Comparison of ENCODE assay signal across 18 cellular contexts in genomic region chr20:16966276-16966880, GRCh38.
A peak's percentile ranks its signal among the peaks of the same experiment; 100 is the strongest.
DNase-seq lines count a peak whose midpoint lies in the region; ATAC-seq, FAIRE-seq and TF ChIP-seq lines count a peak whose summit lies in the region.
"Had no signal": no experiment of that assay in that cellular context is flagged by ENCODE, and none has a peak within 500 bp of the region (broad histone marks: within the 10 kb centered on the region; RNA-seq: fewer than 3 reads in every experiment).

No MANE protein-coding gene starts in this region.

- 0 out of 2 replicates have a peak overlapping the region, but pooled peaks have one; percentile 30 for H3K18ac ChIP-seq in IMR-90 (ENCODE audit: low read depth, low read length)
- no peak overlapping the region for H3K18ac ChIP-seq in H1 (ENCODE audit: extremely low read depth, low read length)

- H3K9me1 ChIP-seq in IMR-90 (ENCODE audit: insufficient read depth, low read length): no peaks in the 10 kb centered on the region

- FAIRE-seq in H1 (lab: Jason Lieb, UNC): no peak
- FAIRE-seq: GM12892, H54, K562 had no signal

- no peak overlapping the region for H3K4me3 Mint-ChIP-seq in stimulated activated naive CD8-positive, alpha-beta T cell treated with anti-CD3 and anti-CD28 coated beads, Interleukin-15, amount 100 ng/mL, for 72 hours
- H3K4me3 Mint-ChIP-seq: CD4-positive, CD25-positive, alpha-beta regulatory T cell had no signal

- H3K14ac ChIP-seq in IMR-90 (replicated peaks; ENCODE audit: low read depth, low read length) (no peak overlapping the region), H1 (ENCODE audit: insufficient read length) (no peak overlapping the region)

- H3K4me1 Mint-ChIP-seq in stimulated activated naive CD8-positive, alpha-beta T cell treated with anti-CD3 and anti-CD28 coated beads, Interleukin-15, amount 100 ng/mL, for 72 hours: no peaks in the 10 kb centered on the region
- H3K4me1 Mint-ChIP-seq: CD4-positive, CD25-positive, alpha-beta regulatory T cell had no signal

- in situ Hi-C loops in IMR-90 (cut with MboI; ENCODE audit: low sequenced_read_pairs): no loop called here

- TF ChIP-seq POLR2A in IMR-90 (IDR thresholded peaks at IDR 0.05; ENCODE audit: low read depth, low read length): no peak
- no peak for TF ChIP-seq POLR2A in H1 (IDR thresholded peaks at IDR 0.05; ENCODE audit: control extremely low read depth in 1 of 2, low read depth in 2 of 2, low read length in 2 of 2)

- H3K4ac ChIP-seq in IMR-90 (ENCODE audit: low read depth, low read length): no peak overlapping the region
- H3K4ac ChIP-seq in H1 (replicated peaks; ENCODE audit: insufficient read length, low read depth, low read length): no peak overlapping the region

- no peak overlapping the region for H3K23ac ChIP-seq in IMR-90 (ENCODE audit: low read depth, low read length)
- no peak overlapping the region for H3K23ac ChIP-seq in H1 (ENCODE audit: insufficient read length)

- no peak overlapping the region for H2AFZ ChIP-seq in IMR-90 (replicated peaks; ENCODE audit: low read length, poor library complexity)
- H2AFZ ChIP-seq in H1 (ENCODE audit: low read length): 0 out of 2 replicates have a peak overlapping the region, but pooled peaks have one; percentile 21

- whole genome bisulfite sequencing in IMR-90 (ENCODE audit: extremely low coverage in 2 of 2, insufficient read length in 1 of 2), 2 experiments: no CpG with 5 or more reads among the region's 3 CpGs
- 96% methylated on average over 2 of the region's 3 CpGs; no CpG with 5 or more reads in 1 of the 2 experiments for WGBS in H1 (ENCODE audit: extremely low coverage in 1 of 2, insufficient coverage in 1 of 2, insufficient read length in 1 of 2, insufficient replicate concordance in 2 of 2, low coverage in 1 of 2, low lambda C conversion rate in 2 of 2, missing lambda C conversion rate in 1 of 2), 2 experiments

- H3K4me2 ChIP-seq in IMR-90 (ENCODE audit: low read depth, low read length) (0 out of 2 replicates have a peak overlapping the region, but pooled peaks have one; percentile 8), H1 (ENCODE audit: insufficient read depth in 1 of 2, low read depth in 2 of 2, low read length in 2 of 2) (no peak overlapping the region)

- H2AK5ac ChIP-seq in IMR-90 (ENCODE audit: low read depth, low read length) (no peak overlapping the region), H1 (ENCODE audit: low read depth, low read length) (no peak overlapping the region)

- H3K27ac ChIP-seq in IMR-90 (ENCODE audit: insufficient read depth, low read length) (peak overlapping the region; percentile 32; the same call in 1 of the 2 replicates), H1 (ENCODE audit: low read depth, low read length) (no peak overlapping the region)
- H3K27ac ChIP-seq: RWPE1 had no signal

- intact Hi-C loops in IMR-90 (cut with micrococcal nuclease): no loop called here

- H4K8ac ChIP-seq in IMR-90 (ENCODE audit: low read depth in 2 of 2, low read length in 2 of 2): no peak overlapping the region
- no peak overlapping the region for H4K8ac ChIP-seq in H1 (ENCODE audit: extremely low read depth, insufficient read depth, low read length)

- H3K9ac ChIP-seq in IMR-90 (ENCODE audit: low read depth, low read length) (no peak overlapping the region), H1 (replicated peaks in 1 of 4; ENCODE audit: extremely low read depth in 1 of 4, low read depth in 3 of 4, low read length in 3 of 4) (no peak overlapping the region)

- TF ChIP-seq RAD21 in IMR-90 (IDR thresholded peaks at IDR 0.05; ENCODE audit: low read length): no peak
- TF ChIP-seq RAD21 in H1 (IDR thresholded peaks at IDR 0.05 in 1 of 2, conservative IDR thresholded peaks at IDR 0.05 in 1 of 2; ENCODE audit: low read depth in 2 of 2, low read length in 2 of 2): no peak

- DNase-seq in IMR-90 (peak; percentile 5), H1 (ENCODE audit: low read depth in 1 of 2, low spot score in 2 of 2) (no peak), left kidney (ENCODE audit: low read depth, low spot score) (peak; percentile 18), NCI-H748 treated with DMSO at 0.1 percent for 48 hours (lab: John Stamatoyannopoulos, UW) (no peak), GM03348 (ENCODE audit: low spot score) (no peak)
- no peak for DNase-seq in stimulated activated naive CD8-positive, alpha-beta T cell treated with anti-CD3 and anti-CD28 coated beads, Interleukin-15, amount 100 ng/mL, for 72 hours
- DNase-seq: CD4-positive, CD25-positive, alpha-beta regulatory T cell; DND-41; MG63; NCI-H1694 treated with DMSO at 0.1 percent for 48 hours; NCI-H2081 treated with DMSO at 0.1 percent for 48 hours; NCI-H510A; SHP77 treated with DMSO at 0.1 percent for 48 hours had no signal

- peak overlapping the region in 1 of 2 donors; percentile 49 for H3K27ac Mint-ChIP-seq in stimulated activated naive CD8-positive, alpha-beta T cell treated with anti-CD3 and anti-CD28 coated beads, Interleukin-15, amount 100 ng/mL, for 72 hours
- H3K27ac Mint-ChIP-seq: CD4-positive, CD25-positive, alpha-beta regulatory T cell had no signal

- H2BK120ac ChIP-seq in IMR-90 (ENCODE audit: low read depth, low read length): no peak overlapping the region
- H2BK120ac ChIP-seq in H1 (replicated peaks; ENCODE audit: low read depth, low read length): no peak overlapping the region

- H3K4me1 ChIP-seq in IMR-90 (ENCODE audit: control insufficient read depth, insufficient read depth, low read length) (no peaks in the 10 kb centered on the region), H1 (replicated peaks in 1 of 4; ENCODE audit: control insufficient read depth in 3 of 4, insufficient read depth in 4 of 4, low read length in 3 of 4) (no peaks in the 10 kb centered on the region)

- no peaks in the 10 kb centered on the region for H3K23me2 ChIP-seq in H1 (ENCODE audit: low read depth, low read length)

- H2BK12ac ChIP-seq in H1 (ENCODE audit: low read depth, low read length): no peak overlapping the region

- dilution Hi-C loops in IMR-90 (cut with HindIII; ENCODE audit: low sequenced_read_pairs, unreplicated experiment): no loop called here

- no peaks in the 10 kb centered on the region for H4K20me1 ChIP-seq in IMR-90 (ENCODE audit: insufficient read depth, low read length)
- no peaks in the 10 kb centered on the region for H4K20me1 ChIP-seq in H1 (replicated peaks in 1 of 2; ENCODE audit: control insufficient read depth in 1 of 2, insufficient read depth in 2 of 2, low read length in 2 of 2)

- H3K9me3 ChIP-seq in IMR-90 (ENCODE audit: control insufficient read depth, insufficient read depth, low read length) (no peaks in the 10 kb centered on the region), H1 (ENCODE audit: insufficient read depth in 2 of 2, low read depth in 1 of 2, low read length in 1 of 2) (peaks cover 2 to 5% of the 10 kb centered on the region in 2 experiments; a peak in 1 of 4 replicates)
- H3K9me3 ChIP-seq: MG63 had no signal

- H3K79me2 ChIP-seq in H1 (ENCODE audit: control insufficient read depth in 1 of 2, insufficient read depth in 2 of 2, low read length in 2 of 2): no peaks in the 10 kb centered on the region

- no peak overlapping the region; the same call in 1 of the 2 replicates for H4K5ac ChIP-seq in IMR-90 (ENCODE audit: low read depth, low read length)
- H4K5ac ChIP-seq in H1 (ENCODE audit: insufficient read length, low read depth, low read length): no peak overlapping the region

- H3K27me3 Mint-ChIP-seq in stimulated activated naive CD8-positive, alpha-beta T cell treated with anti-CD3 and anti-CD28 coated beads, Interleukin-15, amount 100 ng/mL, for 72 hours: no peaks in the 10 kb centered on the region
- H3K27me3 Mint-ChIP-seq: CD4-positive, CD25-positive, alpha-beta regulatory T cell had no signal

- peaks cover 12 to 15% of the 10 kb centered on the region in 2 donors for H3K9me3 Mint-ChIP-seq in stimulated activated naive CD8-positive, alpha-beta T cell treated with anti-CD3 and anti-CD28 coated beads, Interleukin-15, amount 100 ng/mL, for 72 hours

- H2BK20ac ChIP-seq in IMR-90 (ENCODE audit: low read depth, low read length): no peak overlapping the region
- no peak overlapping the region for H2BK20ac ChIP-seq in H1 (ENCODE audit: low read length)

- H3K79me1 ChIP-seq in IMR-90 (ENCODE audit: low read depth in 1 of 2, low read length in 2 of 2) (no peaks in the 10 kb centered on the region), H1 (ENCODE audit: low read depth, low read length) (no peaks in the 10 kb centered on the region)

- TF ChIP-seq EP300 in H1 (IDR thresholded peaks at IDR 0.05; ENCODE audit: borderline replicate concordance in 1 of 2, low read depth in 2 of 2, low read length in 2 of 2): no peak

- no peaks in the 10 kb centered on the region; the same call in none of the 2 replicates for H3K27me3 ChIP-seq in IMR-90 (ENCODE audit: control insufficient read depth, insufficient read depth, low read length)
- no peaks in the 10 kb centered on the region for H3K27me3 ChIP-seq in H1 (replicated peaks in 1 of 4; ENCODE audit: control insufficient read depth in 3 of 4, extremely low read depth in 1 of 4, insufficient read depth in 3 of 4, low read length in 3 of 4)
- H3K27me3 ChIP-seq: MG63 had no signal

- no peak overlapping the region for H2BK15ac ChIP-seq in IMR-90 (ENCODE audit: low read depth, low read length)
- no peak overlapping the region for H2BK15ac ChIP-seq in H1 (ENCODE audit: low read length)

- H2BK5ac ChIP-seq in IMR-90 (ENCODE audit: low read depth, low read length, poor library complexity, severe bottlenecking) (peak overlapping the region; percentile 47), H1 (ENCODE audit: low read depth, low read length) (no peak overlapping the region)

- H3K56ac ChIP-seq in IMR-90 (ENCODE audit: extremely low read depth, insufficient read depth, low read length) (no peak overlapping the region), H1 (replicated peaks; ENCODE audit: insufficient read length, low read depth, low read length) (no peak overlapping the region)

- CTCF ChIA-PET in IMR-90 (lab: Yijun Ruan, JAX): no interaction called here
- CTCF ChIA-PET in H1 (lab: Charles Lee; ENCODE audit: partially characterized antibody): no interaction called here

- peak; percentile 90 for ATAC-seq in IMR-90 (ENCODE audit: low read depth)
- no peak for ATAC-seq in stimulated activated naive CD8-positive, alpha-beta T cell treated with anti-CD3 and anti-CD28 coated beads, Interleukin-15, amount 100 ng/mL, for 72 hours
- ATAC-seq in HG03520 (IDR thresholded peaks at IDR 0.05; ENCODE audit: unreplicated experiment): no peak
- ATAC-seq: K562 had no signal

- no TSS peak for BruUV-seq in IMR-90 (replicated peaks; lab: Mats Ljungman, UMichigan)

- no peak overlapping the region for H4K91ac ChIP-seq in IMR-90 (ENCODE audit: insufficient read depth, low read depth, low read length)
- H4K91ac ChIP-seq in H1 (replicated peaks; ENCODE audit: insufficient read length, low read length): no peak overlapping the region

- no peak overlapping the region for H2AK9ac ChIP-seq in IMR-90 (replicated peaks; ENCODE audit: low read depth, low read length, poor library complexity)

- H3K4me3 ChIP-seq in IMR-90 (ENCODE audit: insufficient read depth, low read depth, low read length) (no peak overlapping the region), H1 (ENCODE audit: extremely low read depth in 1 of 4, insufficient read depth in 2 of 4, low read depth in 3 of 4, low read length in 4 of 4) (no peak overlapping the region)
- H3K4me3 ChIP-seq: K562, MG63 had no signal

- POLR2A ChIA-PET in IMR-90 (lab: Charles Lee; ENCODE audit: unreplicated experiment) (no interaction called here), H1 (lab: Charles Lee; ENCODE audit: partially characterized antibody) (no interaction called here)

- TF ChIP-seq CTCF in IMR-90 (conservative IDR thresholded peaks at IDR 0.05; ENCODE audit: low read depth, low read length): no peak
- TF ChIP-seq CTCF in H1 (IDR thresholded peaks at IDR 0.05; ENCODE audit: control extremely low read depth in 1 of 3, insufficient read depth in 1 of 3, low read depth in 1 of 3, low read length in 3 of 3): no peak

- H3K36me3 ChIP-seq in IMR-90 (ENCODE audit: control insufficient read depth, insufficient read depth, low read length) (no peaks in the 10 kb centered on the region), H1 (ENCODE audit: control insufficient read depth in 2 of 4, insufficient read depth in 4 of 4, low read length in 3 of 4) (no peaks in the 10 kb centered on the region)
- H3K36me3 ChIP-seq: MG63 had no signal

Comparison
In these comparisons a context has a peak if more than half of its experiments do, and no peak if none do; other contexts are left out.
1. DNase-seq: peak in IMR-90 (single experiment) and left kidney (single experiment); none in H1 (0 of 2), stimulated activated naive CD8-positive, alpha-beta T cell treated with anti-CD3 and anti-CD28 coated beads, Interleukin-15, amount 100 ng/mL, for 72 hours (0 of 2), NCI-H748 treated with DMSO at 0.1 percent for 48 hours (single experiment) and GM03348 (single experiment).